Comparison of ENCODE assay signal across 40 cellular contexts in the genomic region with DNA sequence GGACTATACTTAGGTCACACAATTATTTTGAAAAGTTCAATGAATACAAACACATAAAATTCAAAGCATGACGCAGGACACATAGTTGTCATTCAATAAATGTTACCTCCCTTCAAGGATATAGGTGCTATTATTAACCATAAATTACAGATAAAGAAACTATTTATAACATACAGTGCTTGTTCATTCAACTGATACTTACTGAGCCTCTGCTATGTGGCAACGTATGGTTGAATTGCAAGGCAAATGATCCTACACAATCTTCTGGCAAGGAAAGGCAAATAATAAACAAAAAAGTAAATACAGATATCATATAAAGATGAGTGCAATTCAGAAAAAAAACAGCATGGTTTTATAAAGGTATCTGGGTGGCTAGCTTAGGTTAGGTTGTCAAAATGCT.
"Had no signal": no experiment of that assay in that cellular context is flagged by ENCODE, and none has a peak within 500 bp of the region (broad histone marks: within the 10 kb centered on the region; RNA-seq: fewer than 3 reads in every experiment).

No MANE protein-coding gene starts in this region.

- H3K4me3 ChIP-seq: adrenal gland, ascending aorta, body of pancreas, breast epithelium, cardiac muscle cell had no signal

- H3K27ac ChIP-seq: adrenal gland, ascending aorta, body of pancreas, brain microvascular endothelial cell, breast epithelium, cardiac muscle cell had no signal

- H3K9me3 ChIP-seq: adrenal gland, ascending aorta, body of pancreas had no signal

- H3K27me3 Mint-ChIP-seq: activated naive CD4-positive, alpha-beta T cell treated with anti-CD3 and anti-CD28 coated beads, Interleukin-2, amount 10 ng/mL, durations not matched to agents 7 days and 5 days; brain; central memory CD8-positive, alpha-beta T cell had no signal

- H3K27me3 ChIP-seq: adrenal gland, ascending aorta, body of pancreas, brain microvascular endothelial cell, breast epithelium, cardiac muscle cell had no signal

- DNase-seq: activated effector memory CD4-positive, alpha-beta T cell treated with anti-CD3 and anti-CD28 coated beads, Interleukin-2, amount 50 U/mL, for 16 hours; activated effector memory CD4-positive, alpha-beta T cell treated with Interleukin-2 at 50 U/mL for 16 hours; activated gamma-delta T cell; activated gamma-delta T cell treated with Interleukin-2 at 50 U/mL for 16 hours; activated naive CD4-positive, alpha-beta T cell; activated naive CD4-positive, alpha-beta T cell treated with anti-CD3 and anti-CD28 coated beads for 36 hours; activated naive CD4-positive, alpha-beta T cell treated with anti-CD3 and anti-CD28 coated beads, Interleukin-2, amount 10 ng/mL, durations not matched to agents 7 days and 5 days; activated naive CD4-positive, alpha-beta T cell treated with anti-CD3 and anti-CD28 coated beads, Interleukin-2, amount 50 U/mL, for 16 hours; activated naive CD4-positive, alpha-beta T cell treated with Interleukin-2 at 50 U/mL for 16 hours; activated naive CD8-positive, alpha-beta T cell treated with anti-CD3 and anti-CD28 coated beads for 36 hours; activated naive CD8-positive, alpha-beta T cell treated with anti-CD3 and anti-CD28 coated beads, Interleukin-2, amount 10 ng/mL, durations not matched to agents 7 days and 5 days; activated naive CD8-positive, alpha-beta T cell treated with anti-CD3 and anti-CD28 coated beads, Interleukin-2, amount 50 U/mL, for 24 hours; activated T-cell treated with anti-CD3 and anti-CD28 coated beads, Interleukin-2, amount 50 U/mL, for 1 hour; activated T-cell treated with anti-CD3 and anti-CD28 coated beads, Interleukin-2, amount 50 U/mL, for 24 hours; activated T-cell treated with anti-CD3 and anti-CD28 coated beads, Interleukin-2, amount 50 U/mL, for 4 hours; activated T-cell treated with anti-CD3 and anti-CD28 coated beads, Interleukin-2, amount 50 U/mL, for 48 hours; activated T-cell treated with anti-CD3 and anti-CD28 coated beads, Interleukin-2, amount 50 U/mL, for 72 hours; adrenal gland; amniotic stem cell; amygdala; anterior cingulate cortex; aorta; body of pancreas; brain microvascular endothelial cell; caudate nucleus; central memory CD4-positive, alpha-beta T cell; cerebellar nuclear complex had no signal

- H3K9me3 Mint-ChIP-seq: activated naive CD4-positive, alpha-beta T cell treated with anti-CD3 and anti-CD28 coated beads, Interleukin-2, amount 50 U/mL, for 24 hours; activated T-helper 17 cell treated with anti-CD3 and anti-CD28 coated beads, Interleukin-2, amount 50 U/mL, for 72 hours had no signal

- FAIRE-seq: astrocyte, bronchial epithelial cell had no signal

- H3K36me3 ChIP-seq: adrenal gland, ascending aorta, brain microvascular endothelial cell, breast epithelium, cardiac muscle cell had no signal

- H3K4me3 Mint-ChIP-seq: activated naive CD4-positive, alpha-beta T cell treated with anti-CD3 and anti-CD28 coated beads for 36 hours; activated naive CD4-positive, alpha-beta T cell treated with anti-CD3 and anti-CD28 coated beads, Interleukin-2, amount 10 ng/mL, durations not matched to agents 7 days and 5 days; activated naive CD4-positive, alpha-beta T cell treated with anti-CD3 and anti-CD28 coated beads, Interleukin-2, amount 50 U/mL, for 24 hours; activated naive CD8-positive, alpha-beta T cell; activated naive CD8-positive, alpha-beta T cell treated with anti-CD3 and anti-CD28 coated beads for 36 hours; activated naive CD8-positive, alpha-beta T cell treated with anti-CD3 and anti-CD28 coated beads, Interleukin-2, amount 10 ng/mL, durations not matched to agents 7 days and 5 days; activated naive CD8-positive, alpha-beta T cell treated with anti-CD3 and anti-CD28 coated beads, Interleukin-2, amount 50 U/mL, for 24 hours; activated T-cell treated with anti-CD3 and anti-CD28 coated beads, Interleukin-2, amount 50 U/mL, for 24 hours; activated T-cell treated with anti-CD3 and anti-CD28 coated beads, Interleukin-2, amount 50 U/mL, for 4 hours; activated T-cell treated with anti-CD3 and anti-CD28 coated beads, Interleukin-2, amount 50 U/mL, for 72 hours; activated T-helper 1 cell treated with anti-CD3 and anti-CD28 coated beads, Interleukin-12 subunit alpha, Interleukin-12 subunit beta, Interleukin-2, Interleukin-4 antibody, amounts not matched to agents 30 ng/mL and 10 ng/mL and 1 ng/mL, durations not matched to agents 14 hours and 24 hours and 36 hours; activated T-helper 17 cell treated with anti-CD3 and anti-CD28 coated beads, Interleukin-2, amount 50 U/mL, for 72 hours; brain; central memory CD8-positive, alpha-beta T cell had no signal

- H3K4me1 ChIP-seq: adrenal gland, ascending aorta, body of pancreas, breast epithelium had no signal

- ATAC-seq: activated naive CD4-positive, alpha-beta T cell treated with anti-CD3 and anti-CD28 coated beads, Interleukin-2, amount 50 U/mL, for 72 hours; activated naive CD8-positive, alpha-beta T cell treated with anti-CD3 and anti-CD28 coated beads, Interleukin-2, amount 50 U/mL, for 24 hours; activated T-cell treated with anti-CD3 and anti-CD28 coated beads, Interleukin-2, amount 50 U/mL, for 4 hours; activated T-cell treated with anti-CD3 and anti-CD28 coated beads, Interleukin-2, amount 50 U/mL, for 72 hours; activated T-helper 17 cell treated with anti-CD3 and anti-CD28 coated beads, Interleukin-2, amount 50 U/mL, for 72 hours; body of pancreas had no signal

- H3K27ac Mint-ChIP-seq: activated naive CD4-positive, alpha-beta T cell treated with anti-CD3 and anti-CD28 coated beads for 36 hours; activated naive CD4-positive, alpha-beta T cell treated with anti-CD3 and anti-CD28 coated beads, Interleukin-2, amount 10 ng/mL, durations not matched to agents 7 days and 5 days; activated naive CD4-positive, alpha-beta T cell treated with anti-CD3 and anti-CD28 coated beads, Interleukin-2, amount 50 U/mL, for 24 hours; activated naive CD4-positive, alpha-beta T cell treated with anti-CD3 and anti-CD28 coated beads, Interleukin-2, amount 50 U/mL, for 72 hours; activated naive CD8-positive, alpha-beta T cell; activated naive CD8-positive, alpha-beta T cell treated with anti-CD3 and anti-CD28 coated beads for 36 hours; activated naive CD8-positive, alpha-beta T cell treated with anti-CD3 and anti-CD28 coated beads, Interleukin-2, amount 10 ng/mL, durations not matched to agents 7 days and 5 days; activated naive CD8-positive, alpha-beta T cell treated with anti-CD3 and anti-CD28 coated beads, Interleukin-2, amount 50 U/mL, for 24 hours; activated T-cell treated with anti-CD3 and anti-CD28 coated beads, Interleukin-2, amount 50 U/mL, for 24 hours; activated T-cell treated with anti-CD3 and anti-CD28 coated beads, Interleukin-2, amount 50 U/mL, for 72 hours; activated T-helper 1 cell treated with anti-CD3 and anti-CD28 coated beads, Interleukin-12 subunit alpha, Interleukin-12 subunit beta, Interleukin-2, Interleukin-4 antibody, amounts not matched to agents 30 ng/mL and 10 ng/mL and 1 ng/mL, durations not matched to agents 14 hours and 24 hours and 36 hours; activated T-helper 17 cell treated with anti-CD3 and anti-CD28 coated beads, Interleukin-2, amount 50 U/mL, for 72 hours; activated T-helper 2 cell treated with anti-CD3 and anti-CD28 coated beads, Interferon-gamma antibody, Interleukin-2, Interleukin-4, amounts not matched to agents 10 μg/mL and 5 μg/mL and 100 μg/mL, durations not matched to agents 14 hours and 24 hours and 36 hours; brain had no signal

- H3K36me3 Mint-ChIP-seq: activated naive CD4-positive, alpha-beta T cell treated with anti-CD3 and anti-CD28 coated beads, Interleukin-2, amount 10 ng/mL, durations not matched to agents 7 days and 5 days; activated naive CD4-positive, alpha-beta T cell treated with anti-CD3 and anti-CD28 coated beads, Interleukin-2, amount 50 U/mL, for 24 hours; activated naive CD8-positive, alpha-beta T cell; activated naive CD8-positive, alpha-beta T cell treated with anti-CD3 and anti-CD28 coated beads for 36 hours; activated naive CD8-positive, alpha-beta T cell treated with anti-CD3 and anti-CD28 coated beads, Interleukin-2, amount 10 ng/mL, durations not matched to agents 7 days and 5 days; brain had no signal

- H3K4me1 Mint-ChIP-seq: activated naive CD4-positive, alpha-beta T cell treated with anti-CD3 and anti-CD28 coated beads, Interleukin-2, amount 10 ng/mL, durations not matched to agents 7 days and 5 days; activated naive CD4-positive, alpha-beta T cell treated with anti-CD3 and anti-CD28 coated beads, Interleukin-2, amount 50 U/mL, for 24 hours; activated naive CD8-positive, alpha-beta T cell treated with anti-CD3 and anti-CD28 coated beads for 36 hours; activated naive CD8-positive, alpha-beta T cell treated with anti-CD3 and anti-CD28 coated beads, Interleukin-2, amount 10 ng/mL, durations not matched to agents 7 days and 5 days; activated naive CD8-positive, alpha-beta T cell treated with anti-CD3 and anti-CD28 coated beads, Interleukin-2, amount 50 U/mL, for 24 hours; activated T-helper 17 cell treated with anti-CD3 and anti-CD28 coated beads, Interleukin-2, amount 50 U/mL, for 72 hours; central memory CD8-positive, alpha-beta T cell had no signal
